ENCODE assay signal across 20 cellular contexts in the genomic region with DNA sequence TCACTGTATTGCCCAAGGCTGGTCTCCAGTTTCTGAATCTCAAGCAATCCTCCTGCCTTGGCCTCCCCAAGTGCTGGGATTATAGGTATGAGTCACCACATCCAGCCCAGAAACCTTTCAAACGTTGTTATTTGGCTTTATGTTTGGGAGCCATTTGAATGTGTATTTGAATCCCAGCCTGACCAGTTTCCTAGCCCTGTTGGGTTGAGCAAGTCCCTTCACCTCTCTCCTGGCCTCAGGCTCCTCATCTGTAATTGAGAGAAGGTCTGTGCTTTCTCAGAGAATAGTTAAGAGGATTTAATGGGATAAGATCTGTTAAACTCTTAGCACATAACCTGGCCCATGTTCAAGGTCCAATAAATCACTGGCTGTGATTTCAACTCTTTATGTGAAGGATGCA.
DNase-seq lines count a peak whose midpoint lies in the region; TF ChIP-seq lines count a peak whose summit lies in the region.
"Had no signal": no experiment of that assay in that cellular context is flagged by ENCODE, and none has a peak within 500 bp of the region (broad histone marks: within the 10 kb centered on the region; RNA-seq: fewer than 3 reads in every experiment).

No MANE protein-coding gene starts in this region.

- no peak overlapping the region for H3K4me3 Mint-ChIP-seq in progenitor cell of endocrine pancreas (ENCODE audit: low read depth)
- H3K4me3 Mint-ChIP-seq: CD14-positive monocyte; CD4-positive, alpha-beta T cell; CD8-positive, alpha-beta memory T cell had no signal

- DNase-seq in NCI-H82 (lab: John Stamatoyannopoulos, UW) (peak; percentile 94), WERI-Rb-1 (peak; percentile 47), islet precursor cell (peak; percentile 70), T-helper 2 cell (no peak), progenitor cell of endocrine pancreas (ENCODE audit: low spot score, unreplicated experiment) (no peak), kidney glomerular epithelial cell (lab: John Stamatoyannopoulos, UW) (no peak)
- no peak for DNase-seq in activated effector memory CD4-positive, alpha-beta T cell treated with anti-CD3 and anti-CD28 coated beads, Interleukin-2, amount 50 U/mL, for 16 hours
- DNase-seq: 8988T; ACHN; AML-193; BE2C; CD4-positive, alpha-beta T cell; CD8-positive, alpha-beta memory T cell; DMS53; DMS79 treated with DMSO at 0.1 percent for 48 hours; GOT3; HCEC 1CT had no signal

- H3K4me1 Mint-ChIP-seq in progenitor cell of endocrine pancreas (ENCODE audit: low read depth), result no peaks in the 10 kb centered on the region
- H3K4me1 Mint-ChIP-seq: CD14-positive monocyte; CD8-positive, alpha-beta memory T cell had no signal

- H3K27me3 ChIP-seq in WERI-Rb-1 (ENCODE audit: insufficient read depth, low read depth, severe bottlenecking), result no peaks in the 10 kb centered on the region
- H3K27me3 ChIP-seq: BE2C; BLaER1 treated with 17β-estradiol and CSF1 and Interleukin-3, amounts not matched to agents 10 nM and 100 nM had no signal

- H3K27ac Mint-ChIP-seq in progenitor cell of endocrine pancreas, result no peak overlapping the region
- H3K27ac Mint-ChIP-seq: CD4-positive, alpha-beta T cell; CD8-positive, alpha-beta memory T cell had no signal

- peak overlapping the region; percentile 87 for H3K27ac ChIP-seq in WERI-Rb-1
- H3K27ac ChIP-seq: A549; BLaER1 treated with 17β-estradiol and CSF1 and Interleukin-3, amounts not matched to agents 10 nM and 100 nM had no signal

- no peaks in the 10 kb centered on the region for H3K36me3 ChIP-seq in WERI-Rb-1
- H3K36me3 ChIP-seq: BE2C; BLaER1 treated with 17β-estradiol and CSF1 and Interleukin-3, amounts not matched to agents 10 nM and 100 nM had no signal

- H3K9me3 Mint-ChIP-seq in progenitor cell of endocrine pancreas (ENCODE audit: low read depth), result no peaks in the 10 kb centered on the region

- TF ChIP-seq CTCF in WERI-Rb-1 (IDR thresholded peaks at IDR 0.05; ENCODE audit: low read depth, low read length), result no peak
- no peak for TF ChIP-seq CTCF in progenitor cell of endocrine pancreas (IDR thresholded peaks at IDR 0.05; ENCODE audit: unreplicated experiment)

- no peak overlapping the region for H3K4me3 ChIP-seq in WERI-Rb-1 (ENCODE audit: low read depth, low read length)
- H3K4me3 ChIP-seq: A549; BLaER1 treated with 17β-estradiol and CSF1 and Interleukin-3, amounts not matched to agents 10 nM and 100 nM had no signal

- H3K27me3 Mint-ChIP-seq in progenitor cell of endocrine pancreas, result no peaks in the 10 kb centered on the region
- H3K27me3 Mint-ChIP-seq: CD4-positive, alpha-beta T cell; CD8-positive, alpha-beta memory T cell had no signal

- peaks cover 9% of the 10 kb centered on the region for H3K9me3 ChIP-seq in WERI-Rb-1 (ENCODE audit: severe bottlenecking)
- H3K9me3 ChIP-seq: A549, BE2C had no signal

- no peaks in the 10 kb centered on the region for H3K36me3 Mint-ChIP-seq in progenitor cell of endocrine pancreas (ENCODE audit: insufficient read depth)
- H3K36me3 Mint-ChIP-seq: CD14-positive monocyte; CD8-positive, alpha-beta memory T cell had no signal

Comparison
In these comparisons a context has a peak if more than half of its experiments do, and no peak if none do; other contexts are left out.
1. DNase-seq: peak in NCI-H82 (single experiment), WERI-Rb-1 (single experiment) and islet precursor cell (single experiment); none in T-helper 2 cell (0 of 5), progenitor cell of endocrine pancreas (single experiment), kidney glomerular epithelial cell (single experiment) and activated effector memory CD4-positive, alpha-beta T cell treated with anti-CD3 and anti-CD28 coated beads, Interleukin-2, amount 50 U/mL, for 16 hours (single experiment).